ENCODE assay signal across 9 cellular contexts in the genomic region with DNA sequence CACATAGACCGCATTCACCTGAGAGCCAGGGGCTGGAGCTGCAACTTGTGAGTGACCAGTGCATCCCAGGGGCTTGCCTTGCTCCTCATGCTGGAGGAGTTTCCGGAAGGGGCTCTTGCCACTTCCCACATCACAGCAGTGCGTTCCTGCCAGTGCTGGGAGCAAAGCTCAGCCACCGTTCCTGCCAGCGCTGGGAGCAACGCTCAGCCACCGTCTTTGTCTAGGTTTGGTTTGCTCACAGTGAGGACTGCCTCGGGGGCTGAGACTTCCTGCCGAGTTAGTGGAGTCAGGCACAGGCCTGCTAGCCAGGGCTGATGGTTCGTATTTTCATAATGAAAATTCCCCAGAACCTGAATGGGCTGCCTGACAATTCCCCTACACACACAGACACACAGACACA. TPM values are rescaled to one million over a fixed set of nuclear protein-coding genes. Genes with fewer than 3 reads are reported as not detected.
DNase-seq lines count a peak whose midpoint lies in the region; ATAC-seq and TF ChIP-seq lines count a peak whose summit lies in the region.
"Had no signal": no experiment of that assay in that cellular context is flagged by ENCODE, and none has a peak within 500 bp of the region (broad histone marks: within the 10 kb centered on the region; RNA-seq: fewer than 3 reads in every experiment).

No MANE protein-coding gene starts in this region.

- H3K27me3 ChIP-seq in right cardiac atrium (ENCODE audit: control insufficient read depth, insufficient read depth) (no peaks in the 10 kb centered on the region), stomach smooth muscle (ENCODE audit: control insufficient read depth in 1 of 2, insufficient read depth in 2 of 2, low read length in 2 of 2) (peaks cover 5 to 12% of the 10 kb centered on the region in 2 donors)
- H3K27me3 ChIP-seq: testis had no signal

- H3K27ac Mint-ChIP-seq in activated CD4-positive, alpha-beta memory T cell treated with anti-CD3 and anti-CD28 coated beads for 36 hours, result no peak overlapping the region
- no peak overlapping the region for H3K27ac Mint-ChIP-seq in activated CD4-positive, alpha-beta memory T cell treated with anti-CD3 and anti-CD28 coated beads, Interleukin-2, amount 10 ng/mL, durations not matched to agents 7 days and 5 days
- H3K27ac Mint-ChIP-seq in WTC11, result no peak overlapping the region

- CTCF ChIA-PET in activated CD4-positive, alpha-beta memory T cell treated with anti-CD3 and anti-CD28 coated beads for 36 hours (lab: Charles Lee), result interaction anchor here (0.6 to 2.2 kb wide), 23 partner anchors 8 to 203 kb away, joined by 3 to 16 read pairs (median 4); a partner anchor contains a TSS
- CTCF ChIA-PET in activated CD4-positive, alpha-beta memory T cell treated with anti-CD3 and anti-CD28 coated beads, Interleukin-2, amount 10 ng/mL, durations not matched to agents 7 days and 5 days (lab: Charles Lee), result interaction anchor here (0.6 to 1.8 kb wide), 26 partner anchors 9 to 341 kb away, joined by 3 to 29 read pairs (median 5); a partner anchor contains a TSS
- CTCF ChIA-PET in WTC11 (lab: Charles Lee), result interaction anchor here (0.6 to 2.7 kb wide), 45 partner anchors 9 to 283 kb away, joined by 3 to 49 read pairs (median 4); a partner anchor contains a TSS

- POLR2A ChIA-PET in activated CD4-positive, alpha-beta memory T cell treated with anti-CD3 and anti-CD28 coated beads for 36 hours (lab: Charles Lee), result interaction anchor here (0.5 to 0.8 kb wide), 2 partner anchors 37 to 199 kb away, joined by 3 read pairs; no protein-coding TSS in a partner anchor
- POLR2A ChIA-PET in activated CD4-positive, alpha-beta memory T cell treated with anti-CD3 and anti-CD28 coated beads, Interleukin-2, amount 10 ng/mL, durations not matched to agents 7 days and 5 days (lab: Charles Lee), result interaction anchor here (1.0 to 2.6 kb wide), 10 partner anchors 29 to 123 kb away, joined by 3 to 14 read pairs (median 5); a partner anchor contains a TSS
- POLR2A ChIA-PET in WTC11 (lab: Charles Lee), result interaction anchor here (1.1 to 2.1 kb wide), 6 partner anchors 8 to 64 kb away, joined by 3 to 12 read pairs (median 6); a partner anchor contains a TSS

- peak; percentile 44 for ATAC-seq in WTC11
- peak; percentile 43 to 45 for ATAC-seq in right cardiac atrium
- no peak for ATAC-seq in HG02678 (IDR thresholded peaks at IDR 0.05; ENCODE audit: unreplicated experiment)

- H3K4me1 ChIP-seq in right cardiac atrium (ENCODE audit: control insufficient read depth, insufficient read depth, low read length) (no peaks in the 10 kb centered on the region), stomach smooth muscle (ENCODE audit: control insufficient read depth, insufficient read depth, low read length) (peaks cover 4% of the 10 kb centered on the region)

- no peak overlapping the region for H3K9ac ChIP-seq in stomach smooth muscle (ENCODE audit: low read length in 2 of 2)

- TF ChIP-seq CTCF in WTC11 (IDR thresholded peaks at IDR 0.05), result no peak

- WGBS in right cardiac atrium, result 44% methylated on average over 10 of the region's 10 CpGs

- H3K9me3 Mint-ChIP-seq in activated CD4-positive, alpha-beta memory T cell treated with anti-CD3 and anti-CD28 coated beads for 36 hours, result no peaks in the 10 kb centered on the region
- no peaks in the 10 kb centered on the region for H3K9me3 Mint-ChIP-seq in activated CD4-positive, alpha-beta memory T cell treated with anti-CD3 and anti-CD28 coated beads, Interleukin-2, amount 10 ng/mL, durations not matched to agents 7 days and 5 days
- H3K9me3 Mint-ChIP-seq in WTC11, result no peaks in the 10 kb centered on the region

- H3K4me3 ChIP-seq in right cardiac atrium (ENCODE audit: low read length) (no peak overlapping the region), stomach smooth muscle (ENCODE audit: low read length in 2 of 2) (no peak overlapping the region)
- H3K4me3 ChIP-seq: testis had no signal

- intact Hi-C loops in activated CD4-positive, alpha-beta memory T cell treated with anti-CD3 and anti-CD28 coated beads for 36 hours (cut with micrococcal nuclease), result loop anchor here (5.0 kb wide), 1 partner anchor 79 kb away; a partner anchor contains a TSS
- intact Hi-C loops in right cardiac atrium (cut with DNase I), result loop anchor here in 2 of 4 donors (2.0 to 5.0 kb wide), 4 partner anchors 34 to 154 kb away; a partner anchor contains a TSS

- H3K36me3 Mint-ChIP-seq in activated CD4-positive, alpha-beta memory T cell treated with anti-CD3 and anti-CD28 coated beads for 36 hours, result no peaks in the 10 kb centered on the region
- H3K36me3 Mint-ChIP-seq in activated CD4-positive, alpha-beta memory T cell treated with anti-CD3 and anti-CD28 coated beads, Interleukin-2, amount 10 ng/mL, durations not matched to agents 7 days and 5 days (ENCODE audit: low read depth), result no peaks in the 10 kb centered on the region
- no peaks in the 10 kb centered on the region for H3K36me3 Mint-ChIP-seq in WTC11

- no peaks in the 10 kb centered on the region for H3K36me3 ChIP-seq in stomach smooth muscle (ENCODE audit: control insufficient read depth in 2 of 2, insufficient read depth in 2 of 2, low read length in 2 of 2)

- no peaks in the 10 kb centered on the region for H3K9me3 ChIP-seq in right cardiac atrium (ENCODE audit: control insufficient read depth, low read length)
- H3K9me3 ChIP-seq in stomach smooth muscle (ENCODE audit: control insufficient read depth in 2 of 2, low read length in 2 of 2), result no peaks in the 10 kb centered on the region
- H3K9me3 ChIP-seq: testis had no signal

- H3K4me1 Mint-ChIP-seq in activated CD4-positive, alpha-beta memory T cell treated with anti-CD3 and anti-CD28 coated beads for 36 hours (ENCODE audit: low read depth), result peaks cover 4% of the 10 kb centered on the region
- peaks cover 7% of the 10 kb centered on the region for H3K4me1 Mint-ChIP-seq in activated CD4-positive, alpha-beta memory T cell treated with anti-CD3 and anti-CD28 coated beads, Interleukin-2, amount 10 ng/mL, durations not matched to agents 7 days and 5 days
- peaks cover 13% of the 10 kb centered on the region for H3K4me1 Mint-ChIP-seq in WTC11

- no peak overlapping the region for H3K4me3 Mint-ChIP-seq in activated CD4-positive, alpha-beta memory T cell treated with anti-CD3 and anti-CD28 coated beads for 36 hours
- no peak overlapping the region for H3K4me3 Mint-ChIP-seq in activated CD4-positive, alpha-beta memory T cell treated with anti-CD3 and anti-CD28 coated beads, Interleukin-2, amount 10 ng/mL, durations not matched to agents 7 days and 5 days
- no peak overlapping the region for H3K4me3 Mint-ChIP-seq in WTC11

- H3K27ac ChIP-seq in right cardiac atrium (ENCODE audit: low read length) (peak overlapping the region; percentile 57), stomach smooth muscle (ENCODE audit: low read length) (peak overlapping the region; percentile 18)

- DNase-seq in activated CD4-positive, alpha-beta memory T cell treated with anti-CD3 and anti-CD28 coated beads for 36 hours, result peak; percentile 34
- no peak for DNase-seq in activated CD4-positive, alpha-beta memory T cell treated with anti-CD3 and anti-CD28 coated beads, Interleukin-2, amount 10 ng/mL, durations not matched to agents 7 days and 5 days
- DNase-seq in WTC11 (ENCODE audit: low spot score) (peak; percentile 50), right cardiac atrium (peak in 2 of 3 donors; percentile 62 to 65), NCI-H774 (lab: John Stamatoyannopoulos, UW) (no peak), C1 segment of cervical spinal cord (lab: John Stamatoyannopoulos, UW) (no peak)

- no peaks in the 10 kb centered on the region for H3K27me3 Mint-ChIP-seq in activated CD4-positive, alpha-beta memory T cell treated with anti-CD3 and anti-CD28 coated beads for 36 hours
- H3K27me3 Mint-ChIP-seq in activated CD4-positive, alpha-beta memory T cell treated with anti-CD3 and anti-CD28 coated beads, Interleukin-2, amount 10 ng/mL, durations not matched to agents 7 days and 5 days, result peaks cover 13% of the 10 kb centered on the region
- H3K27me3 Mint-ChIP-seq in WTC11 (ENCODE audit: low read depth), result peaks cover 5% of the 10 kb centered on the region; the same call in 1 of the 2 replicates

TF ChIP-seq in WTC11, 78 proteins besides CTCF, POLR2A, EP300 and RAD21:
- 0 out of 2 replicates have a peak, but pooled peaks have one; percentile 26 for TF ChIP-seq GABPB1 (CRISPR knock-in tag; IDR thresholded peaks at IDR 0.05)
- no peak for TF ChIP-seq OVOL2 (CRISPR knock-in tag; IDR thresholded peaks at IDR 0.05; ENCODE audit: borderline replicate concordance)

RNA-seq across cellular contexts. Expression of a gene that starts 5.4 kb away (rescaled TPM):
- total RNA-seq in activated CD4-positive, alpha-beta memory T cell treated with anti-CD3 and anti-CD28 coated beads for 36 hours, result under 1 TPM; 0.45 to 0.56 TPM
- under 1 TPM; 0.33 to 0.43 TPM for total RNA-seq in activated CD4-positive, alpha-beta memory T cell treated with anti-CD3 and anti-CD28 coated beads, Interleukin-2, amount 10 ng/mL, durations not matched to agents 7 days and 5 days
- total RNA-seq in WTC11 (2021) (0.64 to 0.78 TPM (median 0.70 TPM) in 3 replicates), right cardiac atrium (100 to 1,000 TPM in 1 of 4 donors, 10 to 100 TPM in 3; 57.6 to 106 (median 68.9) TPM)
- 63.6 TPM for polyA plus RNA-seq in right cardiac atrium

RNA-seq across cellular contexts. Expression of a gene that starts 9.0 kb away (rescaled TPM):
- total RNA-seq in activated CD4-positive, alpha-beta memory T cell treated with anti-CD3 and anti-CD28 coated beads for 36 hours, result 1 to 10 TPM; 2.3 to 2.5 TPM
- total RNA-seq in activated CD4-positive, alpha-beta memory T cell treated with anti-CD3 and anti-CD28 coated beads, Interleukin-2, amount 10 ng/mL, durations not matched to agents 7 days and 5 days, result under 1 TPM; 0.58 to 0.98 TPM
- total RNA-seq in WTC11 (2021), result 8.2 to 8.7 TPM (median 8.7 TPM) in 3 replicates
- 1 to 10 TPM; 2.7 to 3.3 (median 2.8) TPM for total RNA-seq in right cardiac atrium
- 3.6 TPM for polyA plus RNA-seq in right cardiac atrium

RNA-seq across cellular contexts. Expression of a gene that starts 23.8 kb away (rescaled TPM):
- not detected for total RNA-seq in activated CD4-positive, alpha-beta memory T cell treated with anti-CD3 and anti-CD28 coated beads for 36 hours
- not detected for total RNA-seq in activated CD4-positive, alpha-beta memory T cell treated with anti-CD3 and anti-CD28 coated beads, Interleukin-2, amount 10 ng/mL, durations not matched to agents 7 days and 5 days
- not detected in 3 replicates for total RNA-seq in WTC11 (2021)
- under 1 TPM in 1 of 4 donors, not detected in 3; 0.23 TPM for total RNA-seq in right cardiac atrium
- polyA plus RNA-seq in right cardiac atrium, result 0.16 TPM

RNA-seq across cellular contexts. Expression of a gene that starts 31.5 kb away (rescaled TPM):
- total RNA-seq in activated CD4-positive, alpha-beta memory T cell treated with anti-CD3 and anti-CD28 coated beads for 36 hours, result 10 to 100 TPM; 70.5 to 72.5 TPM
- total RNA-seq in activated CD4-positive, alpha-beta memory T cell treated with anti-CD3 and anti-CD28 coated beads, Interleukin-2, amount 10 ng/mL, durations not matched to agents 7 days and 5 days, result 10 to 100 TPM; 62.8 to 71.0 TPM
- total RNA-seq in WTC11 (2021) (73.7 to 83.3 TPM (median 76.8 TPM) in 3 replicates), right cardiac atrium (100 to 1,000 TPM; 162 to 230 (median 202) TPM)
- polyA plus RNA-seq in right cardiac atrium, result 200 TPM

RNA-seq across cellular contexts. Expression of a gene that starts 31.8 kb away (rescaled TPM):
- total RNA-seq in activated CD4-positive, alpha-beta memory T cell treated with anti-CD3 and anti-CD28 coated beads for 36 hours, result 100 to 1,000 TPM; 130 to 157 TPM
- 100 to 1,000 TPM; 249 to 261 TPM for total RNA-seq in activated CD4-positive, alpha-beta memory T cell treated with anti-CD3 and anti-CD28 coated beads, Interleukin-2, amount 10 ng/mL, durations not matched to agents 7 days and 5 days
- 121 to 143 TPM (median 122 TPM) in 3 replicates for total RNA-seq in WTC11 (2021)
- total RNA-seq in right cardiac atrium, result 100 to 1,000 TPM in 1 of 4 donors, 10 to 100 TPM in 3; 76.6 to 108 (median 87.5) TPM
- polyA plus RNA-seq in right cardiac atrium, result 124 TPM

Comparison
In these comparisons a context has a peak if more than half of its experiments do, and no peak if none do; other contexts are left out.
1. DNase-seq: peak in activated CD4-positive, alpha-beta memory T cell treated with anti-CD3 and anti-CD28 coated beads for 36 hours (single experiment), WTC11 (single experiment) and right cardiac atrium (2 of 3); none in activated CD4-positive, alpha-beta memory T cell treated with anti-CD3 and anti-CD28 coated beads, Interleukin-2, amount 10 ng/mL, durations not matched to agents 7 days and 5 days (single experiment), NCI-H774 (single experiment) and C1 segment of cervical spinal cord (0 of 14).
2. RNA of a gene that starts 5.4 kb away (total RNA-seq): 57.6 to 106 TPM in right cardiac atrium; 0.64 to 0.78 TPM in WTC11, 0.45 to 0.56 TPM in activated CD4-positive, alpha-beta memory T cell treated with anti-CD3 and anti-CD28 coated beads for 36 hours and 0.33 to 0.43 TPM in activated CD4-positive, alpha-beta memory T cell treated with anti-CD3 and anti-CD28 coated beads, Interleukin-2, amount 10 ng/mL, durations not matched to agents 7 days and 5 days; every median in the first group is over 10 times any median in the second.